ENCODE assay signal across 1 cellular context in genomic region chr11:86244063-86244521, GRCh38.
TF ChIP-seq lines count a peak whose summit lies in the region.

No MANE protein-coding gene starts in this region.

TF ChIP-seq in HepG2, 621 proteins besides CTCF, POLR2A, EP300 and RAD21 (continued from another document):
- TF ChIP-seq ZNF414 (CRISPR knock-in tag; IDR thresholded peaks at IDR 0.05): no peak
- no peak for TF ChIP-seq SETDB1 (CRISPR knock-in tag; IDR thresholded peaks at IDR 0.05; ENCODE audit: borderline replicate concordance)
- no peak for TF ChIP-seq HMGXB4 (CRISPR knock-in tag; IDR thresholded peaks at IDR 0.05; ENCODE audit: borderline replicate concordance in 1 of 2, low read depth in 1 of 2)
- no peak for TF ChIP-seq HMG20B (CRISPR knock-in tag; conservative IDR thresholded peaks at IDR 0.05)
- TF ChIP-seq ZNF276 (CRISPR knock-in tag; IDR thresholded peaks at IDR 0.05; ENCODE audit: low read depth): no peak
- TF ChIP-seq ZIK1 (CRISPR knock-in tag; IDR thresholded peaks at IDR 0.05; ENCODE audit: borderline replicate concordance, low read depth): no peak
- 0 out of 2 replicates have a peak, but pooled peaks have one; percentile 2 for TF ChIP-seq ZNF232 (CRISPR knock-in tag; IDR thresholded peaks at IDR 0.05; ENCODE audit: borderline replicate concordance)
- TF ChIP-seq ZFY (CRISPR knock-in tag; IDR thresholded peaks at IDR 0.05): peak; percentile 58
- no peak for TF ChIP-seq MNT (IDR thresholded peaks at IDR 0.05)
- TF ChIP-seq SP1 (IDR thresholded peaks at IDR 0.05): no peak
- TF ChIP-seq SP1 (CRISPR knock-in tag; IDR thresholded peaks at IDR 0.05): no peak
- TF ChIP-seq NCOA1 (CRISPR knock-in tag; IDR thresholded peaks at IDR 0.05): no peak
- TF ChIP-seq ZKSCAN8 (CRISPR knock-in tag; IDR thresholded peaks at IDR 0.05; ENCODE audit: borderline replicate concordance): no peak
- no peak for TF ChIP-seq KDM4B (CRISPR knock-in tag; IDR thresholded peaks at IDR 0.05)
- no peak; the same call in 1 of the 2 replicates for TF ChIP-seq ZSCAN29 (CRISPR knock-in tag; conservative IDR thresholded peaks at IDR 0.05)
- no peak for TF ChIP-seq ZNF776 (CRISPR knock-in tag; IDR thresholded peaks at IDR 0.05)
- TF ChIP-seq ZNF317 (CRISPR knock-in tag; IDR thresholded peaks at IDR 0.05): no peak
- 0 out of 2 replicates have a peak, but pooled peaks have one; percentile 2 for TF ChIP-seq ZNF678 (CRISPR knock-in tag; IDR thresholded peaks at IDR 0.05)
- TF ChIP-seq MAFF (IDR thresholded peaks at IDR 0.05; ENCODE audit: low read depth, low read length): peak; percentile 6; the same call in 1 of the 2 replicates
- TF ChIP-seq ATRX (CRISPR knock-in tag; IDR thresholded peaks at IDR 0.05; ENCODE audit: borderline replicate concordance): no peak
- no peak for TF ChIP-seq EED (CRISPR knock-in tag; IDR thresholded peaks at IDR 0.05)
- no peak for TF ChIP-seq HNF4G (IDR thresholded peaks at IDR 0.05; ENCODE audit: borderline replicate concordance, low read depth, low read length)
- TF ChIP-seq HNF4G (CRISPR knock-in tag; IDR thresholded peaks at IDR 0.05; ENCODE audit: borderline replicate concordance, low read depth): no peak
- TF ChIP-seq ZC3H4 (CRISPR knock-in tag; IDR thresholded peaks at IDR 0.05; ENCODE audit: borderline replicate concordance): no peak
- TF ChIP-seq SIX1 (CRISPR knock-in tag; IDR thresholded peaks at IDR 0.05; ENCODE audit: borderline replicate concordance): no peak
- TF ChIP-seq MTF2 (CRISPR knock-in tag; IDR thresholded peaks at IDR 0.05; ENCODE audit: borderline replicate concordance): no peak
- TF ChIP-seq ZNF704 (CRISPR knock-in tag; IDR thresholded peaks at IDR 0.05; ENCODE audit: borderline replicate concordance): no peak
- no peak for TF ChIP-seq KMT2A (CRISPR knock-in tag; IDR thresholded peaks at IDR 0.05)
- peak; percentile 15; the same call in 1 of the 2 replicates for TF ChIP-seq SAP130 (CRISPR knock-in tag; IDR thresholded peaks at IDR 0.05; ENCODE audit: low read depth)
- TF ChIP-seq NFE2L2 (IDR thresholded peaks at IDR 0.05; ENCODE audit: low read length): no peak
